ENCODE assay signal across 18 cellular contexts in the genomic region with DNA sequence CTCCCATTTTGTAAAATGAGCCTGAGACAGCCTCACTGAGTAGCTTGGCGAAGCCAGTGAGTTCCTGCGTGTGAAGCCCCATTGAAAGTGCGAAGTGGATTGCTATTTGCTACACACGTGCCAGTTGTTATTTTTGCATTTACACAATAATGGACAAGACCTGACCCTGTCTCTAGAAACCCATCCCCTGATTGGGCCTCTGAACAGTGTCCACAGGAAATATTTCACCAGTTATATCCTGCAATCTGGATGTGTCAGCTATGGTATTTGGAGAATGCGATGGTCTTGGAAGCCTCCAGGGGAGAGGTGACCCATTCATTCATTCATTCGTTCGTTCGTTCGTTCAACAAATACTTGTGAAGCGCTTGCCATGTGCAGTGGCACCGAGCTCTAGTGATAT. TPM values are rescaled to one million over a fixed set of nuclear protein-coding genes. Genes with fewer than 3 reads are reported as not detected.
A peak's percentile ranks its signal among the peaks of the same experiment; 100 is the strongest.
DNase-seq lines count a peak whose midpoint lies in the region; ATAC-seq, FAIRE-seq and TF ChIP-seq lines count a peak whose summit lies in the region.
"Had no signal": no experiment of that assay in that cellular context is flagged by ENCODE, and none has a peak within 500 bp of the region (broad histone marks: within the 10 kb centered on the region; RNA-seq: fewer than 3 reads in every experiment).

No MANE protein-coding gene starts in this region.

- H3K4me3 ChIP-seq in foreskin fibroblast (ENCODE audit: low read depth in 1 of 2, low read length in 2 of 2), result no peak overlapping the region
- H3K4me3 ChIP-seq in aorta (ENCODE audit: low read length in 2 of 2), result no peak overlapping the region
- H3K4me3 ChIP-seq in coronary artery, result no peak overlapping the region
- H3K4me3 ChIP-seq: left lung had no signal

- TF ChIP-seq CTCF in foreskin fibroblast (IDR thresholded peaks at IDR 0.05; ENCODE audit: low read depth, low read length), result no peak
- TF ChIP-seq CTCF in coronary artery (IDR thresholded peaks at IDR 0.05), result no peak

- H3K27me3 ChIP-seq in aorta (ENCODE audit: control insufficient read depth in 1 of 2, insufficient read depth in 2 of 2, low read length in 1 of 2), result no peaks in the 10 kb centered on the region

- no peaks in the 10 kb centered on the region for H3K9me3 ChIP-seq in aorta (ENCODE audit: control insufficient read depth, low read length)
- H3K9me3 ChIP-seq: left lung had no signal

- H3K36me3 ChIP-seq in aorta (ENCODE audit: control insufficient read depth in 1 of 2, insufficient read depth in 2 of 2, low read length in 1 of 2), result no peaks in the 10 kb centered on the region
- H3K36me3 ChIP-seq: left lung had no signal

- FAIRE-seq in H54 (lab: Jason Lieb, UNC), result peak; percentile 61

- WGBS in aorta, 2 donors, result 81 to 91% methylated on average over 11 of the region's 11 CpGs

- H3K27ac ChIP-seq in aorta (ENCODE audit: low read depth in 1 of 2, low read length in 2 of 2) (no peak overlapping the region), coronary artery (no peak overlapping the region)
- H3K27ac ChIP-seq: epithelial cell of prostate, left lung had no signal

- ATAC-seq in aorta (ENCODE audit: low FRiP score) (no peak), left lobe of liver (no peak)
- ATAC-seq: activated CD8-positive, alpha-beta memory T cell treated with anti-CD3 and anti-CD28 coated beads, Interleukin-2, amount 10 ng/mL, durations not matched to agents 7 days and 5 days; Panc1; WTC11 had no signal

- DNase-seq in 8988T (peak; percentile 61), H54 (ENCODE audit: insufficient read length, low spot score) (peak; percentile 77), amniotic epithelial cell (ENCODE audit: low read depth) (peak; percentile 80), foreskin fibroblast (peak; percentile 49), aorta (no peak), coronary artery (ENCODE audit: low spot score) (no peak), left lobe of liver (ENCODE audit: low spot score) (no peak), inferior parietal cortex (ENCODE audit: extremely low spot score) (no peak)
- DNase-seq: activated CD8-positive, alpha-beta memory T cell treated with anti-CD3 and anti-CD28 coated beads, Interleukin-2, amount 10 ng/mL, durations not matched to agents 7 days and 5 days; activated naive CD4-positive, alpha-beta T cell; Calu3; left lung; MM.1S; NCI-H1930; NCI-H526 had no signal

- intact Hi-C loops in aorta (cut with DNase I), result no loop called here

- TF ChIP-seq POLR2A in H54 (IDR thresholded peaks at IDR 0.05; ENCODE audit: low read depth, low read length), result no peak

- H3K4me1 ChIP-seq in aorta (ENCODE audit: control insufficient read depth in 1 of 2, insufficient read depth in 2 of 2, low read length in 2 of 2), result no peaks in the 10 kb centered on the region
- H3K4me1 ChIP-seq: left lung had no signal

RNA-seq across cellular contexts. Expression of a gene that starts 37.1 kb away (rescaled TPM):
- 10 to 100 TPM in 1 of 2 donors, 1 to 10 TPM in 1; 9.3 to 13.6 TPM for total RNA-seq in aorta
- 10 to 100 TPM in 1 of 2 donors, 1 to 10 TPM in 1; 3.5 to 32.8 TPM for polyA plus RNA-seq in aorta
- total RNA-seq in left lobe of liver, result 0.48 TPM
- total RNA-seq: activated CD8-positive, alpha-beta memory T cell treated with anti-CD3 and anti-CD28 coated beads, Interleukin-2, amount 10 ng/mL, durations not matched to agents 7 days and 5 days had no signal

Comparison
In these comparisons a context has a peak if more than half of its experiments do, and no peak if none do; other contexts are left out.
1. DNase-seq: peak in 8988T (single experiment), H54 (single experiment), amniotic epithelial cell (single experiment) and foreskin fibroblast (2 of 2); none in aorta (0 of 2), coronary artery (single experiment), left lobe of liver (single experiment) and inferior parietal cortex (single experiment).